ENCODE assay signal across 12 cellular contexts in the genomic region with DNA sequence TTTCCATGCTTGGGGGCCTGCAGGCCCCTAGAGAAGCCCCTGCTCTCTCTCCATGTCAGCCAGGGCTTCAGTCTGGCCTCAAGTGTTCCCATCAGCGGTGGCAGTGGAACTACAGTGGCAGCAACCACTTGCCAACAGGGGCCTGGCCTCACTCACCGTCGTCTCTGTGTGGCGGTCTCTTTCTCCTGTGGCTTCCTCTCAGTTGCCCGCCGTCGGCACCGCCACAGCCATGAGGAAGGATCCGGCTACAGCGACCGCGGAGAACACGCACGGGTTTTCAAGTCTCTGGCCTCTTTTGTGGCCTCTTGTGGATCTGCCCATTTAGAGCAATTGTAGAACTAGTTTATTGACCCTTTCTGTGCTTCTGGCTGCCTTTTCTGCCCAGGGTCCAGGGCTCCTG. TPM values are rescaled to one million over a fixed set of nuclear protein-coding genes. Genes with fewer than 3 reads are reported as not detected.
"Had no signal": no experiment of that assay in that cellular context is flagged by ENCODE, and none has a peak within 500 bp of the region (broad histone marks: within the 10 kb centered on the region; RNA-seq: fewer than 3 reads in every experiment).

No MANE protein-coding gene starts in this region.

- ATAC-seq: foreskin keratinocyte had no signal

- H3K9me3 Mint-ChIP-seq: stimulated activated naive CD8-positive, alpha-beta T cell treated with anti-CD3 and anti-CD28 coated beads, Interleukin-15, Interleukin-2, amounts not matched to agents 100 ng/mL and 50 ng/mL, for 24 hours had no signal

- H3K27me3 Mint-ChIP-seq: stimulated activated naive CD8-positive, alpha-beta T cell treated with anti-CD3 and anti-CD28 coated beads, Interleukin-15, Interleukin-2, amounts not matched to agents 100 ng/mL and 50 ng/mL, for 24 hours had no signal

- DNase-seq: activated CD4-positive, alpha-beta T cell treated with anti-CD3 and anti-CD28 coated beads, Interleukin-2, amount 50 U/mL, for 1 hour; activated effector memory CD4-positive, alpha-beta T cell treated with Interleukin-2 at 50 U/mL for 16 hours; activated naive CD4-positive, alpha-beta T cell treated with anti-CD3 and anti-CD28 coated beads, Interleukin-2, amount 50 U/mL, for 16 hours; foreskin keratinocyte; glutamatergic neuron; hypothalamus; SJCRH30; stimulated activated CD4-positive, alpha-beta T cell treated with anti-CD3 and anti-CD28 coated beads, Interleukin-4, amount 100 ng/mL, for 24 hours; testis had no signal

- H3K9me3 ChIP-seq: SJCRH30, testis had no signal

- H3K4me3 ChIP-seq: cardiac muscle cell, SJCRH30, testis had no signal

- H3K27me3 ChIP-seq: cardiac muscle cell, foreskin keratinocyte, SJCRH30, testis had no signal

- H3K27ac Mint-ChIP-seq: stimulated activated naive CD8-positive, alpha-beta T cell treated with anti-CD3 and anti-CD28 coated beads, Interleukin-15, Interleukin-2, amounts not matched to agents 100 ng/mL and 50 ng/mL, for 24 hours had no signal

- H3K4me3 Mint-ChIP-seq: stimulated activated naive CD8-positive, alpha-beta T cell treated with anti-CD3 and anti-CD28 coated beads, Interleukin-15, Interleukin-2, amounts not matched to agents 100 ng/mL and 50 ng/mL, for 24 hours had no signal

- H3K27ac ChIP-seq: cardiac muscle cell, foreskin keratinocyte, SJCRH30, testis had no signal

- H3K4me1 ChIP-seq: foreskin keratinocyte, SJCRH30 had no signal

- H3K36me3 ChIP-seq: SJCRH30 had no signal

RNA-seq across cellular contexts. Expression of gene SLC16A5, which starts 30.6 kb away (rescaled TPM):
- polyA plus RNA-seq: neural cell had no signal
